30 cellular contexts compared by ENCODE assay signal in the genomic region with DNA sequence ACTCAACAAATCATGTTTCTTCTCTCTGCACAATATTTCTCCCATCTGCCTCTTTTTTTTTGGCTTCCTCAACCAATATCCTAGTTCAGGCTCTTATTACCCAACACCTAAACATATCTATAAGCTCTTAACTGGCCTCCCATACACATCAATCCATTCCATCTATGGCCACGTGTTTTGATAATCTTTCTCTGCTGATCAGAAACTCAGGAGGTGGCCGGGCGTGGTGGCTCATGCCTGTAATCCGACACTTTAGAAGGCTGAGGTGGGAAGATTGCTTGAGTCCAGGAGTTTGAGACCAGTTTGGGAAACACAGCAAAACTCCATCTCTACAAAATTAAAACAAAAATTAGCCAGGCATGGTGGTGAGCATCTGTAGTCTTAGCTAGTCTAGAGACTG.
"Had no signal": no experiment of that assay in that cellular context is flagged by ENCODE, and none has a peak within 500 bp of the region (broad histone marks: within the 10 kb centered on the region; RNA-seq: fewer than 3 reads in every experiment).

No MANE protein-coding gene starts in this region.

- H3K4me3 ChIP-seq: ascending aorta, coronary artery, dorsolateral prefrontal cortex, esophagus muscularis mucosa, gastrocnemius medialis, heart left ventricle had no signal

- ATAC-seq: activated CD4-positive, CD25-positive, alpha-beta regulatory T cell treated with anti-CD3 and anti-CD28 coated beads, Interleukin-2, amount 50 U/mL, for 24 hours; activated CD8-positive, alpha-beta T cell treated with anti-CD3 and anti-CD28 coated beads for 36 hours; activated naive CD4-positive, alpha-beta T cell treated with anti-CD3 and anti-CD28 coated beads, Interleukin-2, amount 50 U/mL, for 72 hours; activated T-cell treated with anti-CD3 and anti-CD28 coated beads, Interleukin-2, amount 50 U/mL, for 4 hours; activated T-helper 17 cell treated with anti-CD3 and anti-CD28 coated beads, Interleukin-2, amount 50 U/mL, for 72 hours; foreskin keratinocyte; gastrocnemius medialis; heart left ventricle had no signal

- FAIRE-seq: bronchial epithelial cell, TTC549 had no signal

- H3K27ac ChIP-seq: ascending aorta, brain microvascular endothelial cell, coronary artery, dorsolateral prefrontal cortex, esophagus muscularis mucosa, foreskin keratinocyte, gastrocnemius medialis, heart left ventricle, VCaP had no signal

- H3K4me3 Mint-ChIP-seq: activated B cell treated with CpG ODN at 0.5 μM for 24 hours; activated CD8-positive, alpha-beta T cell treated with anti-CD3 and anti-CD28 coated beads for 36 hours; activated naive CD4-positive, alpha-beta T cell treated with anti-CD3 and anti-CD28 coated beads for 36 hours; activated naive CD8-positive, alpha-beta T cell treated with anti-CD3 and anti-CD28 coated beads, Interleukin-2, amount 10 ng/mL, durations not matched to agents 7 days and 5 days; activated T-cell treated with anti-CD3 and anti-CD28 coated beads, Interleukin-2, amount 50 U/mL, for 4 hours; activated T-helper 17 cell treated with anti-CD3 and anti-CD28 coated beads, Interleukin-2, amount 50 U/mL, for 72 hours; central memory CD8-positive, alpha-beta T cell; dendritic cell treated with granulocyte-macrophage colony-stimulating factor and Interleukin-4, amounts not matched to agents 40 ng/mL and 50 ng/mL, for 4 days had no signal

- H3K27me3 ChIP-seq: ascending aorta, brain microvascular endothelial cell, foreskin keratinocyte, gastrocnemius medialis, heart left ventricle had no signal

- DNase-seq: activated B cell treated with CpG ODN at 0.5 μM for 24 hours; activated CD4-positive, alpha-beta T cell treated with anti-CD3 and anti-CD28 coated beads for 48 hours; activated CD4-positive, alpha-beta T cell treated with anti-CD3 and anti-CD28 coated beads, Interleukin-2, amount 50 U/mL, for 1 hour; activated CD4-positive, alpha-beta T cell treated with anti-CD3 and anti-CD28 coated beads, Interleukin-2, amount 50 U/mL, for 48 hours; activated CD8-positive, alpha-beta memory T cell treated with anti-CD3 and anti-CD28 coated beads for 24 hours; activated CD8-positive, alpha-beta T cell treated with anti-CD3 and anti-CD28 coated beads for 36 hours; activated effector memory CD4-positive, alpha-beta T cell treated with Interleukin-2 at 50 U/mL for 16 hours; activated gamma-delta T cell treated with Interleukin-2 at 50 U/mL for 16 hours; activated naive CD4-positive, alpha-beta T cell treated with anti-CD3 and anti-CD28 coated beads for 36 hours; activated naive CD8-positive, alpha-beta T cell treated with anti-CD3 and anti-CD28 coated beads, Interleukin-2, amount 10 ng/mL, durations not matched to agents 7 days and 5 days; activated T-cell treated with anti-CD3 and anti-CD28 coated beads, Interleukin-2, amount 50 U/mL, for 4 hours; brain microvascular endothelial cell; dorsolateral prefrontal cortex; effector memory CD4-positive, alpha-beta T cell; erythroblast; foreskin keratinocyte; gastrocnemius medialis; glutamatergic neuron; heart left ventricle had no signal

- H3K27me3 Mint-ChIP-seq: dendritic cell treated with granulocyte-macrophage colony-stimulating factor and Interleukin-4, amounts not matched to agents 40 ng/mL and 50 ng/mL, for 4 days had no signal

- H3K4me1 Mint-ChIP-seq: activated B cell treated with CpG ODN at 0.5 μM for 24 hours; activated naive CD8-positive, alpha-beta T cell treated with anti-CD3 and anti-CD28 coated beads, Interleukin-2, amount 10 ng/mL, durations not matched to agents 7 days and 5 days; activated T-helper 17 cell treated with anti-CD3 and anti-CD28 coated beads, Interleukin-2, amount 50 U/mL, for 72 hours; central memory CD8-positive, alpha-beta T cell had no signal

- H3K36me3 ChIP-seq: ascending aorta, esophagus muscularis mucosa, gastrocnemius medialis, heart left ventricle had no signal

- H3K4me1 ChIP-seq: ascending aorta had no signal

- H3K9me3 ChIP-seq: gastrocnemius medialis had no signal

- H3K27ac Mint-ChIP-seq: activated B cell treated with CpG ODN at 0.5 μM for 24 hours; activated CD8-positive, alpha-beta T cell treated with anti-CD3 and anti-CD28 coated beads for 36 hours; activated naive CD4-positive, alpha-beta T cell treated with anti-CD3 and anti-CD28 coated beads for 36 hours; activated naive CD4-positive, alpha-beta T cell treated with anti-CD3 and anti-CD28 coated beads, Interleukin-2, amount 50 U/mL, for 72 hours; activated naive CD8-positive, alpha-beta T cell treated with anti-CD3 and anti-CD28 coated beads, Interleukin-2, amount 10 ng/mL, durations not matched to agents 7 days and 5 days; activated T-helper 17 cell treated with anti-CD3 and anti-CD28 coated beads, Interleukin-2, amount 50 U/mL, for 72 hours; dendritic cell treated with granulocyte-macrophage colony-stimulating factor and Interleukin-4, amounts not matched to agents 40 ng/mL and 50 ng/mL, for 4 days had no signal
